8 cellular contexts compared by ENCODE assay signal in genomic region chr11:67303132-67303988, GRCh38. TPM values are rescaled to one million over a fixed set of nuclear protein-coding genes. Genes with fewer than 3 reads are reported as not detected.
DNase-seq lines count a peak whose midpoint lies in the region; ATAC-seq, FAIRE-seq and TF ChIP-seq lines count a peak whose summit lies in the region.

SSH3 (plus strand) TSS chr11:67303530; CDS start chr11:67303626, 96 bp downstream.

- no peaks in the 10 kb centered on the region for H3K27me3 Mint-ChIP-seq in CD4-positive, CD25-positive, alpha-beta regulatory T cell

- peaks cover 27% of the 10 kb centered on the region for H3K4me1 ChIP-seq in CD4-positive, CD25-positive, alpha-beta regulatory T cell (ENCODE audit: control insufficient read depth, insufficient read depth, low read length, poor library complexity, severe bottlenecking)
- H3K4me1 ChIP-seq in HUES6 (ENCODE audit: control insufficient read depth, insufficient read depth, low read length) (peaks cover 21% of the 10 kb centered on the region), breast epithelium (peaks cover 0 to 10% of the 10 kb centered on the region in 2 donors), iPS DF 6.9 (ENCODE audit: control insufficient read depth, insufficient read depth, low read length) (peaks cover 7% of the 10 kb centered on the region; the same call in 1 of the 2 replicates), rectal smooth muscle tissue (ENCODE audit: control insufficient read depth, insufficient read depth, low read length) (peaks cover 4% of the 10 kb centered on the region)

- peak within 1 kb of the TSS; percentile 69 to 83 (median 78) for H3K4me3 Mint-ChIP-seq in CD4-positive, CD25-positive, alpha-beta regulatory T cell

- peak within 1 kb of the TSS; percentile 61 for H3K27ac ChIP-seq in CD4-positive, CD25-positive, alpha-beta regulatory T cell (ENCODE audit: insufficient read depth, low read length, poor library complexity, severe bottlenecking)
- H3K27ac ChIP-seq in HUES6 (ENCODE audit: low read depth, low read length) = peak within 1 kb of the TSS; percentile 81; the same call in 1 of the 2 replicates
- peak within 1 kb of the TSS; percentile 93 for H3K27ac ChIP-seq in breast epithelium
- no peak within 1 kb of the TSS for H3K27ac ChIP-seq in iPS DF 6.9 (ENCODE audit: low read length)
- no peak within 1 kb of the TSS for H3K27ac ChIP-seq in rectal smooth muscle tissue (ENCODE audit: low read depth, low read length)

- H3K4me1 Mint-ChIP-seq in CD4-positive, CD25-positive, alpha-beta regulatory T cell = peaks cover 4 to 33% (median 14%) of the 10 kb centered on the region in 4 donors

- peak within 1 kb of the TSS; percentile 65 to 91 (median 68) for H3K27ac Mint-ChIP-seq in CD4-positive, CD25-positive, alpha-beta regulatory T cell

- peak within 1 kb of the TSS; percentile 78 for H3K9ac ChIP-seq in HUES6 (ENCODE audit: low read length)
- peak within 1 kb of the TSS; percentile 68 for H3K9ac ChIP-seq in rectal smooth muscle tissue (ENCODE audit: low read length)

- H3K36me3 Mint-ChIP-seq in CD4-positive, CD25-positive, alpha-beta regulatory T cell = peaks cover 9% of the 10 kb centered on the region

- H3K9me3 ChIP-seq in CD4-positive, CD25-positive, alpha-beta regulatory T cell (ENCODE audit: control insufficient read depth in 2 of 2, low read length in 2 of 2) = no peaks in the 10 kb centered on the region
- H3K9me3 ChIP-seq in HUES6 (ENCODE audit: control insufficient read depth, insufficient read depth, low read depth, low read length) (no peaks in the 10 kb centered on the region), breast epithelium (no peaks in the 10 kb centered on the region), iPS DF 6.9 (ENCODE audit: control insufficient read depth, insufficient read depth, low read length) (no peaks in the 10 kb centered on the region)

- H3K4me3 ChIP-seq in CD4-positive, CD25-positive, alpha-beta regulatory T cell (ENCODE audit: low read depth, low read length) = peak within 1 kb of the TSS; percentile 7
- H3K4me3 ChIP-seq in HUES6 (ENCODE audit: low read depth, low read length) = peak within 1 kb of the TSS; percentile 88
- peak within 1 kb of the TSS; percentile 90 to 92 (median 91) for H3K4me3 ChIP-seq in breast epithelium
- H3K4me3 ChIP-seq in iPS DF 6.9 (ENCODE audit: low read length) = peak within 1 kb of the TSS; percentile 98
- H3K4me3 ChIP-seq in rectal smooth muscle tissue (ENCODE audit: low read length) = peak within 1 kb of the TSS; percentile 89

- intact Hi-C loops in breast epithelium (cut with DNase I; ENCODE audit: low total_unique reads) = no loop called here

- peak in 2 of 3 donors; percentile 49 to 64 for DNase-seq in CD4-positive, CD25-positive, alpha-beta regulatory T cell
- DNase-seq in breast epithelium (ENCODE audit: low spot score in 2 of 2) = peak; percentile 56 to 73
- DNase-seq in iPS DF 6.9 (ENCODE audit: low read depth, low spot score) = no peak
- DNase-seq in GM19239 (ENCODE audit: insufficient read length, low spot score) = no peak

- peak; percentile 10 for TF ChIP-seq POLR2A in breast epithelium (IDR thresholded peaks at IDR 0.05)

- WGBS in iPS DF 6.9 (ENCODE audit: insufficient coverage, insufficient read length) = no CpG with 5 or more reads among the region's 83 CpGs

- TF ChIP-seq CTCF in breast epithelium (IDR thresholded peaks at IDR 0.05) = no peak

- FAIRE-seq in GM19239 (lab: Jason Lieb, UNC) = no peak

- ATAC-seq in CD4-positive, CD25-positive, alpha-beta regulatory T cell (ENCODE audit: low read depth in 2 of 2) = peak; percentile 64 to 70
- ATAC-seq in SK-N-SH treated with all-trans-retinoic acid at 6 μM for 48 hours (peak; percentile 92), GM21447 (IDR thresholded peaks at IDR 0.05; ENCODE audit: unreplicated experiment) (no peak)

- H3K27me3 ChIP-seq in CD4-positive, CD25-positive, alpha-beta regulatory T cell (ENCODE audit: control insufficient read depth, insufficient read depth, low read length) = no peaks in the 10 kb centered on the region
- no peaks in the 10 kb centered on the region for H3K27me3 ChIP-seq in HUES6 (ENCODE audit: control insufficient read depth, insufficient read depth, low read length)
- H3K27me3 ChIP-seq in breast epithelium = no peaks in the 10 kb centered on the region
- no peaks in the 10 kb centered on the region for H3K27me3 ChIP-seq in iPS DF 6.9 (ENCODE audit: control insufficient read depth, insufficient read depth, low read length)
- H3K27me3 ChIP-seq in rectal smooth muscle tissue (ENCODE audit: control insufficient read depth, insufficient read depth, low read length) = no peaks in the 10 kb centered on the region

- H3K36me3 ChIP-seq in CD4-positive, CD25-positive, alpha-beta regulatory T cell (ENCODE audit: control insufficient read depth, insufficient read depth, low read length) = peaks cover 29% of the 10 kb centered on the region
- H3K36me3 ChIP-seq in HUES6 (ENCODE audit: control insufficient read depth, insufficient read depth, low read length) (peaks cover 43% of the 10 kb centered on the region), breast epithelium (no peaks in the 10 kb centered on the region), iPS DF 6.9 (ENCODE audit: control insufficient read depth, insufficient read depth, low read length) (peaks cover 10% of the 10 kb centered on the region), rectal smooth muscle tissue (ENCODE audit: control insufficient read depth, insufficient read depth, low read length) (peaks cover 14% of the 10 kb centered on the region)

- no peaks in the 10 kb centered on the region for H3K9me3 Mint-ChIP-seq in CD4-positive, CD25-positive, alpha-beta regulatory T cell

TF ChIP-seq in SK-N-SH treated with all-trans-retinoic acid at 6 μM for 48 hours, 23 proteins besides CTCF, POLR2A, EP300 and RAD21:
- TF ChIP-seq BACH2 (CRISPR knock-in tag; IDR thresholded peaks at IDR 0.05; ENCODE audit: borderline replicate concordance) = no peak
- TF ChIP-seq TCF4 (CRISPR knock-in tag; IDR thresholded peaks at IDR 0.05; ENCODE audit: borderline replicate concordance) = no peak

RNA-seq across cellular contexts. Expression of gene SSH3, which starts in this region (rescaled TPM):
- 24.4 TPM for total RNA-seq in CD4-positive, CD25-positive, alpha-beta regulatory T cell
- 1 to 10 TPM; 2.3 to 7.1 (median 3.1) TPM for polyA plus RNA-seq in CD4-positive, CD25-positive, alpha-beta regulatory T cell
- 10 to 100 TPM; 28.8 to 55.2 (median 34.4) TPM for total RNA-seq in breast epithelium

Comparison
In these comparisons a context has a peak if more than half of its experiments do, and no peak if none do; other contexts are left out.
1. DNase-seq: peak in CD4-positive, CD25-positive, alpha-beta regulatory T cell (2 of 3) and breast epithelium (2 of 2); none in iPS DF 6.9 (single experiment) and GM19239 (single experiment).
2. H3K27ac ChIP-seq: peak in CD4-positive, CD25-positive, alpha-beta regulatory T cell (single experiment), HUES6 (single experiment) and breast epithelium (2 of 2); none in iPS DF 6.9 (single experiment) and rectal smooth muscle tissue (single experiment).
3. H3K4me3 ChIP-seq: peak in every context shown above with its lines; median percentile 98 in iPS DF 6.9; 91 in breast epithelium; 89 in rectal smooth muscle tissue; 88 in HUES6; 7 in CD4-positive, CD25-positive, alpha-beta regulatory T cell.